In genomic region chr6:27478141-27478705, GRCh38 we compare ENCODE assay signal across 8 cellular contexts. TPM values are rescaled to one million over a fixed set of nuclear protein-coding genes. Genes with fewer than 3 reads are reported as not detected.
DNase-seq lines count a peak whose midpoint lies in the region; ATAC-seq and TF ChIP-seq lines count a peak whose summit lies in the region.

No MANE protein-coding gene starts in this region.

- H3K4me3 Mint-ChIP-seq in activated naive CD8-positive, alpha-beta T cell treated with anti-CD3 and anti-CD28 coated beads, Interleukin-2, amount 50 U/mL, for 24 hours, result no peak overlapping the region
- no peak overlapping the region for H3K4me3 Mint-ChIP-seq in chondrocyte (ENCODE audit: unreplicated experiment)

- peak; percentile 13 for ATAC-seq in GM19397 (IDR thresholded peaks at IDR 0.05; ENCODE audit: unreplicated experiment)
- ATAC-seq in HG03442 (IDR thresholded peaks at IDR 0.05; ENCODE audit: unreplicated experiment), result peak; percentile 13
- peak; percentile 3 for ATAC-seq in activated naive CD8-positive, alpha-beta T cell treated with anti-CD3 and anti-CD28 coated beads, Interleukin-2, amount 50 U/mL, for 24 hours
- ATAC-seq in upper lobe of left lung (ENCODE audit: low FRiP score in 2 of 2), result peak in 1 of 2 donors; percentile 29

- 15 to 18% methylated on average over 12 of the region's 12 CpGs for WGBS in upper lobe of left lung, 2 donors

- peaks cover 5 to 10% (median 7%) of the 10 kb centered on the region in 4 donors for H3K4me1 ChIP-seq in upper lobe of left lung

- H3K27ac ChIP-seq in upper lobe of left lung, result peak overlapping the region; percentile 92 to 97 (median 97)

- no peaks in the 10 kb centered on the region for H3K9me3 Mint-ChIP-seq in activated naive CD8-positive, alpha-beta T cell treated with anti-CD3 and anti-CD28 coated beads, Interleukin-2, amount 50 U/mL, for 24 hours
- H3K9me3 Mint-ChIP-seq in chondrocyte (ENCODE audit: low read depth), result no peaks in the 10 kb centered on the region

- no peak overlapping the region for H3K27ac Mint-ChIP-seq in activated naive CD8-positive, alpha-beta T cell treated with anti-CD3 and anti-CD28 coated beads, Interleukin-2, amount 50 U/mL, for 24 hours
- H3K27ac Mint-ChIP-seq in chondrocyte (ENCODE audit: unreplicated experiment), result no peak overlapping the region

- H3K36me3 Mint-ChIP-seq in activated naive CD8-positive, alpha-beta T cell treated with anti-CD3 and anti-CD28 coated beads, Interleukin-2, amount 50 U/mL, for 24 hours (ENCODE audit: low read depth), result no peaks in the 10 kb centered on the region
- H3K36me3 Mint-ChIP-seq in chondrocyte (ENCODE audit: low read depth), result no peaks in the 10 kb centered on the region

- peak overlapping the region; percentile 81 for H3K4me3 ChIP-seq in AG10803 (ENCODE audit: low read length)
- peak overlapping the region; percentile 64 for H3K4me3 ChIP-seq in kidney epithelial cell (ENCODE audit: low read depth, low read length)
- H3K4me3 ChIP-seq in upper lobe of left lung, result peak overlapping the region; percentile 15 to 75 (median 61)

- peaks cover 2% of the 10 kb centered on the region for H3K27me3 ChIP-seq in kidney epithelial cell (ENCODE audit: control insufficient read depth, insufficient read depth, low read length)
- H3K27me3 ChIP-seq in upper lobe of left lung, result no peaks in the 10 kb centered on the region

- DNase-seq in AG10803 (ENCODE audit: low read depth), result peak; percentile 24
- no peak for DNase-seq in activated naive CD8-positive, alpha-beta T cell treated with anti-CD3 and anti-CD28 coated beads, Interleukin-2, amount 50 U/mL, for 24 hours
- no peak for DNase-seq in kidney epithelial cell (ENCODE audit: low read depth)
- DNase-seq in upper lobe of left lung, result no peak
- DNase-seq in chondrocyte (ENCODE audit: low spot score), result no peak
- DNase-seq in effector CD8-positive, alpha-beta T cell (lab: John Stamatoyannopoulos, UW), result no peak

- H3K36me3 ChIP-seq in kidney epithelial cell (ENCODE audit: control insufficient read depth, insufficient read depth, low read length), result no peaks in the 10 kb centered on the region
- H3K36me3 ChIP-seq in upper lobe of left lung, result no peaks in the 10 kb centered on the region

- no peak for TF ChIP-seq CTCF in AG10803 (conservative IDR thresholded peaks at IDR 0.05; ENCODE audit: low read length)
- TF ChIP-seq CTCF in kidney epithelial cell (IDR thresholded peaks at IDR 0.05; ENCODE audit: insufficient read depth, low read length, poor library complexity, severe bottlenecking), result no peak
- TF ChIP-seq CTCF in upper lobe of left lung (IDR thresholded peaks at IDR 0.05), result no peak
- TF ChIP-seq CTCF in chondrocyte (IDR thresholded peaks at IDR 0.05), result no peak

- peaks cover 2% of the 10 kb centered on the region for H3K4me1 Mint-ChIP-seq in activated naive CD8-positive, alpha-beta T cell treated with anti-CD3 and anti-CD28 coated beads, Interleukin-2, amount 50 U/mL, for 24 hours
- H3K4me1 Mint-ChIP-seq in chondrocyte (ENCODE audit: low read depth), result no peaks in the 10 kb centered on the region

- no peaks in the 10 kb centered on the region for H3K9me3 ChIP-seq in upper lobe of left lung

- no peak for TF ChIP-seq EP300 in upper lobe of left lung (IDR thresholded peaks at IDR 0.05)

- no peaks in the 10 kb centered on the region for H3K27me3 Mint-ChIP-seq in activated naive CD8-positive, alpha-beta T cell treated with anti-CD3 and anti-CD28 coated beads, Interleukin-2, amount 50 U/mL, for 24 hours
- H3K27me3 Mint-ChIP-seq in chondrocyte (ENCODE audit: low read depth), result peaks cover 2% of the 10 kb centered on the region

- no peak for TF ChIP-seq POLR2A in upper lobe of left lung (IDR thresholded peaks at IDR 0.05)

RNA-seq across cellular contexts. Expression of gene ZNF184, which starts 5.3 kb away (rescaled TPM):
- total RNA-seq in kidney epithelial cell, result 5.8 and 6.0 TPM in 2 replicates
- total RNA-seq in upper lobe of left lung, result 10 to 100 TPM in 1 of 6 donors, 1 to 10 TPM in 5; 3.9 to 14.4 (median 5.1) TPM
- 7.3 to 7.9 TPM (median 7.4 TPM) in 3 replicates for total RNA-seq in chondrocyte
